ENCODE assay signal across 32 cellular contexts in the genomic region with DNA sequence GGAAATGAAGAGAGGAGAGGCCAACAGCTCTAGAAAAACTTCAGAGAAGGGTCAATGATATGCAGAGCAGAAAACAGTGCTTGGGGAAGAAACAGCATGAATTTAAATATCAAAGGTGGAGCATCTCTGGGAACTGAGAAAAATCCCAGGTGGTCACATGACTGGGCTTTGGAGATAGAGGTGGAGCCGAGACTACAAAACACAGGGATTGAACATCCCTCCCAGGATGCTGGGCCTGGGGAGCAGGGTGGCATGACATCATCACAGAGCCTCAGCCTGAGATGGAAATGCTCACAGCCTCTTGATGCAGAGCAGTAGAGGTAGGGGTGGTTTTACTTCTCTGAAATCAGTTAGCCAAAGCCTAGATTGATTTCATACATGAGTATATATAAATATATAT.
"Had no signal": no experiment of that assay in that cellular context is flagged by ENCODE, and none has a peak within 500 bp of the region (broad histone marks: within the 10 kb centered on the region; RNA-seq: fewer than 3 reads in every experiment).

No MANE protein-coding gene starts in this region.

- H3K4me2 ChIP-seq: PC-9 had no signal

- H3K36me3 Mint-ChIP-seq: activated CD8-positive, alpha-beta memory T cell treated with anti-CD3 and anti-CD28 coated beads, Interleukin-2, amount 10 ng/mL, durations not matched to agents 7 days and 5 days; activated naive CD4-positive, alpha-beta T cell treated with anti-CD3 and anti-CD28 coated beads, Interleukin-2, amount 10 ng/mL, durations not matched to agents 7 days and 5 days; brain had no signal

- H3K27ac Mint-ChIP-seq: activated CD4-positive, alpha-beta memory T cell treated with anti-CD3 and anti-CD28 coated beads, Interleukin-2, amount 10 ng/mL, durations not matched to agents 7 days and 5 days; activated CD8-positive, alpha-beta memory T cell treated with anti-CD3 and anti-CD28 coated beads, Interleukin-2, amount 10 ng/mL, durations not matched to agents 7 days and 5 days; activated naive CD4-positive, alpha-beta T cell treated with anti-CD3 and anti-CD28 coated beads, Interleukin-2, amount 10 ng/mL, durations not matched to agents 7 days and 5 days; activated naive CD8-positive, alpha-beta T cell; activated naive CD8-positive, alpha-beta T cell treated with anti-CD3 and anti-CD28 coated beads, Interleukin-2, amount 50 U/mL, for 24 hours; brain had no signal

- H2AFZ ChIP-seq: PC-9 had no signal

- ATAC-seq: activated CD8-positive, alpha-beta memory T cell treated with anti-CD3 and anti-CD28 coated beads, Interleukin-2, amount 10 ng/mL, durations not matched to agents 7 days and 5 days; activated naive CD8-positive, alpha-beta T cell treated with anti-CD3 and anti-CD28 coated beads, Interleukin-2, amount 50 U/mL, for 24 hours; Right ventricle myocardium inferior; SK-N-SH treated with all-trans-retinoic acid at 6 μM for 48 hours had no signal

- DNase-seq: activated CD4-positive, alpha-beta memory T cell treated with anti-CD3 and anti-CD28 coated beads, Interleukin-2, amount 10 ng/mL, durations not matched to agents 7 days and 5 days; activated CD4-positive, alpha-beta T cell treated with anti-CD3 and anti-CD28 coated beads, Interleukin-2, amount 50 U/mL, for 1 hour; activated CD8-positive, alpha-beta memory T cell treated with anti-CD3 and anti-CD28 coated beads for 24 hours; activated CD8-positive, alpha-beta memory T cell treated with anti-CD3 and anti-CD28 coated beads, Interleukin-2, amount 10 ng/mL, durations not matched to agents 7 days and 5 days; activated CD8-positive, alpha-beta memory T cell treated with anti-CD3 and anti-CD28 coated beads, Interleukin-2, amount 50 U/mL, for 48 hours; activated effector memory CD4-positive, alpha-beta T cell treated with Interleukin-2 at 50 U/mL for 16 hours; activated naive CD4-positive, alpha-beta T cell treated with anti-CD3 and anti-CD28 coated beads, Interleukin-2, amount 10 ng/mL, durations not matched to agents 7 days and 5 days; activated naive CD8-positive, alpha-beta T cell treated with anti-CD3 and anti-CD28 coated beads, Interleukin-2, amount 50 U/mL, for 24 hours; activated T-cell treated with anti-CD3 and anti-CD28 coated beads, Interleukin-2, amount 50 U/mL, for 48 hours; anterior cingulate cortex; caudate nucleus; cerebellar nuclear complex; MM.1S; MV-4-11; NCI-H1092; NCI-H1436 treated with DMSO at 0.1 percent for 48 hours; NCI-H1694 treated with DMSO at 0.1 percent for 48 hours; NCI-H2029; NCI-H345; NCI-H524 treated with DMSO at 0.1 percent for 48 hours; PC-9; SIG-M5; SW 1271; T-helper 1 cell; T-helper 2 cell; T1000; WERI-Rb-1 had no signal

- H3K36me3 ChIP-seq: WERI-Rb-1 had no signal

- H3K27ac ChIP-seq: PC-9, RWPE1, WERI-Rb-1 had no signal

- H3K9me3 Mint-ChIP-seq: activated naive CD4-positive, alpha-beta T cell treated with anti-CD3 and anti-CD28 coated beads, Interleukin-2, amount 10 ng/mL, durations not matched to agents 7 days and 5 days; activated naive CD8-positive, alpha-beta T cell treated with anti-CD3 and anti-CD28 coated beads, Interleukin-2, amount 50 U/mL, for 24 hours; brain had no signal

- H3K27me3 Mint-ChIP-seq: activated CD4-positive, alpha-beta memory T cell treated with anti-CD3 and anti-CD28 coated beads, Interleukin-2, amount 10 ng/mL, durations not matched to agents 7 days and 5 days; activated CD8-positive, alpha-beta memory T cell treated with anti-CD3 and anti-CD28 coated beads, Interleukin-2, amount 10 ng/mL, durations not matched to agents 7 days and 5 days; activated naive CD4-positive, alpha-beta T cell treated with anti-CD3 and anti-CD28 coated beads, Interleukin-2, amount 10 ng/mL, durations not matched to agents 7 days and 5 days; activated naive CD8-positive, alpha-beta T cell; activated naive CD8-positive, alpha-beta T cell treated with anti-CD3 and anti-CD28 coated beads, Interleukin-2, amount 50 U/mL, for 24 hours; brain had no signal

- H3K4me3 Mint-ChIP-seq: activated CD4-positive, alpha-beta memory T cell treated with anti-CD3 and anti-CD28 coated beads, Interleukin-2, amount 10 ng/mL, durations not matched to agents 7 days and 5 days; activated CD8-positive, alpha-beta memory T cell treated with anti-CD3 and anti-CD28 coated beads, Interleukin-2, amount 10 ng/mL, durations not matched to agents 7 days and 5 days; activated naive CD4-positive, alpha-beta T cell treated with anti-CD3 and anti-CD28 coated beads, Interleukin-2, amount 10 ng/mL, durations not matched to agents 7 days and 5 days; activated naive CD8-positive, alpha-beta T cell; activated naive CD8-positive, alpha-beta T cell treated with anti-CD3 and anti-CD28 coated beads, Interleukin-2, amount 50 U/mL, for 24 hours; brain had no signal

- H3K4me1 Mint-ChIP-seq: activated CD4-positive, alpha-beta memory T cell treated with anti-CD3 and anti-CD28 coated beads, Interleukin-2, amount 10 ng/mL, durations not matched to agents 7 days and 5 days; activated CD8-positive, alpha-beta memory T cell treated with anti-CD3 and anti-CD28 coated beads, Interleukin-2, amount 10 ng/mL, durations not matched to agents 7 days and 5 days; activated naive CD4-positive, alpha-beta T cell treated with anti-CD3 and anti-CD28 coated beads, Interleukin-2, amount 10 ng/mL, durations not matched to agents 7 days and 5 days; activated naive CD8-positive, alpha-beta T cell treated with anti-CD3 and anti-CD28 coated beads, Interleukin-2, amount 50 U/mL, for 24 hours had no signal

- H3K4me3 ChIP-seq: PC-9 had no signal
